25 cellular contexts compared by ENCODE assay signal in the genomic region with DNA sequence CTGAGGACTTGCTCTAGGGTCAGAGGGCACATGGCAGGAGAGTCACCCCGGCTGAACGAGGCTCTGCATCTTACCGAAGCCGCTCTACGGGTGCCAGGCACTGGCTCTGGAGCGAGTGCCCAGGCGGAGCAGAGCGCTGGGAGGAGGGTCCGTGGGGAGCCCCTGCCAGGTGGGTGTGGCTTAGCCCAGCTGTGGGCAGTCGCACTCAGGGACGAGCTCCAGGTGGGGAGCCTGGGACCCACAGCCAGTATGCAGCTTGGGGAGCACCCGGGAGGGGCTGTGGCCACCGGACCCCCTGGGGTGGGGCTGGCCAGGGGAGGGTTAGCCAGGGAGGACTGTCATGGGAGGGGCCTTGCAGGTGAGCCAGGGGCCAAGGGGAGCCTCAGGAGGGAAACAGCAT. TPM values are rescaled to one million over a fixed set of nuclear protein-coding genes. Genes with fewer than 3 reads are reported as not detected.
A peak's percentile ranks its signal among the peaks of the same experiment; 100 is the strongest.
DNase-seq lines count a peak whose midpoint lies in the region; ATAC-seq, FAIRE-seq and TF ChIP-seq lines count a peak whose summit lies in the region.
"Had no signal": no experiment of that assay in that cellular context is flagged by ENCODE, and none has a peak within 500 bp of the region (broad histone marks: within the 10 kb centered on the region; RNA-seq: fewer than 3 reads in every experiment).

No MANE protein-coding gene starts in this region.

- peak overlapping the region; percentile 99 for H3K4me2 ChIP-seq in PC-3 (ENCODE audit: low read length)

- H3K27ac ChIP-seq in PC-3 (ENCODE audit: low read length) (no peak overlapping the region), epithelial cell of prostate (peak overlapping the region; percentile 83), pancreas (peak overlapping the region; percentile 73 to 83 (median 74)), SJCRH30 (no peak overlapping the region)

- H3K4me1 ChIP-seq in PC-3 (ENCODE audit: insufficient read depth, low read length) (peaks cover 48% of the 10 kb centered on the region), pancreas (peaks cover 0 to 8% (median 6%) of the 10 kb centered on the region in 3 donors), SJCRH30 (peaks cover 10% of the 10 kb centered on the region; the same call in 1 of the 2 replicates)

- peaks cover 48% of the 10 kb centered on the region for H4K20me1 ChIP-seq in PC-3 (ENCODE audit: low read length)

- H3K27me3 ChIP-seq in H7 (ENCODE audit: control insufficient read depth, insufficient read depth, low read length) (no peaks in the 10 kb centered on the region), PC-3 (ENCODE audit: low read length) (no peaks in the 10 kb centered on the region), pancreas (no peaks in the 10 kb centered on the region), SJCRH30 (no peaks in the 10 kb centered on the region)
- H3K27me3 ChIP-seq: upper lobe of right lung had no signal

- no peak for TF ChIP-seq POLR2A in H54 (IDR thresholded peaks at IDR 0.05; ENCODE audit: low read depth, low read length)

- H3K9me2 ChIP-seq in PC-3 (replicated peaks; ENCODE audit: low read length): no peaks in the 10 kb centered on the region

- 64 to 70% methylated on average over 13 of the region's 13 CpGs for WGBS in pancreas, 2 donors

- CTCF ChIA-PET in PC-3 (lab: Charles Lee): interaction anchor here (1.0 kb wide), 1 partner anchor 268 kb away, joined by 3 read pairs; no protein-coding TSS in a partner anchor

- TF ChIP-seq CTCF in PC-3 (conservative IDR thresholded peaks at IDR 0.05; ENCODE audit: low read depth, low read length): no peak
- TF ChIP-seq CTCF in pancreas (IDR thresholded peaks at IDR 0.05): no peak

- POLR2A ChIA-PET in PC-3 (lab: Charles Lee; ENCODE audit: unreplicated experiment): no interaction called here

- intact Hi-C loops in PC-3 (cut with micrococcal nuclease) (no loop called here), pancreas (cut with DNase I) (no loop called here)

- H3K4me3 ChIP-seq in H7 (ENCODE audit: insufficient read depth, low read depth, low read length): no peak overlapping the region
- H3K4me3 ChIP-seq in PC-3 (ENCODE audit: low read length): no peak overlapping the region
- H3K4me3 ChIP-seq in pancreas: peak overlapping the region in 1 of 4 donors; percentile 8
- H3K4me3 ChIP-seq in SJCRH30: no peak overlapping the region
- H3K4me3 ChIP-seq: HAP-1, prostate gland, upper lobe of right lung had no signal

- no TSS peak for BruUV-seq in PC-3 (replicated peaks; lab: Mats Ljungman, UMichigan)

- H2AFZ ChIP-seq in PC-3 (ENCODE audit: low read length): no peak overlapping the region

- H3K9me3 ChIP-seq in PC-3 (ENCODE audit: low read length): no peaks in the 10 kb centered on the region
- H3K9me3 ChIP-seq in pancreas: no peaks in the 10 kb centered on the region
- no peaks in the 10 kb centered on the region for H3K9me3 ChIP-seq in SJCRH30 (replicated peaks)
- H3K9me3 ChIP-seq: HAP-1, prostate gland, upper lobe of right lung had no signal

- no peak overlapping the region for H3K9ac ChIP-seq in PC-3 (ENCODE audit: low read length)

- FAIRE-seq in pancreas (lab: Jason Lieb, UNC) (no peak), H54 (lab: Jason Lieb, UNC) (no peak)
- FAIRE-seq: small intestine had no signal

- no peak for ATAC-seq in PC-3
- no peak for ATAC-seq in pancreas
- ATAC-seq: activated T-helper 17 cell treated with anti-CD3 and anti-CD28 coated beads, Interleukin-2, amount 50 U/mL, for 72 hours; natural killer cell treated with Interleukin-12 subunit alpha and Interleukin-12 subunit beta and Interleukin-15 and Interleukin-18, amount 100 ng/mL, for 72 hours; stimulated activated naive CD8-positive, alpha-beta T cell treated with anti-CD3 and anti-CD28 coated beads, Interleukin-15, Interleukin-2, amounts not matched to agents 100 U/mL and 50 U/mL, for 24 hours; upper lobe of right lung had no signal

- no peaks in the 10 kb centered on the region for H3F3A ChIP-seq in PC-3 (ENCODE audit: low read length, unreplicated experiment)

- peak; percentile 74 for DNase-seq in H7
- no peak for DNase-seq in PC-3
- no peak for DNase-seq in epithelial cell of prostate (ENCODE audit: low read depth, low spot score)
- DNase-seq in pancreas: peak in 1 of 6 donors; percentile 76
- DNase-seq in cerebellum (ENCODE audit: low spot score): no peak
- no peak for DNase-seq in SJCRH30
- no peak for DNase-seq in NCI-H526 (lab: John Stamatoyannopoulos, UW)
- no peak for DNase-seq in H54 (ENCODE audit: insufficient read length, low spot score)
- DNase-seq: activated CD4-positive, alpha-beta T cell treated with anti-CD3 and anti-CD28 coated beads, Interleukin-2, amount 10 ng/mL, durations not matched to agents 7 days and 5 days; activated naive CD8-positive, alpha-beta T cell treated with anti-CD3 and anti-CD28 coated beads, Interleukin-2, amount 10 ng/mL, durations not matched to agents 7 days and 5 days; dermis blood vessel endothelial cell; foreskin melanocyte; NCI-H1694; NCI-H2171 treated with DMSO at 0.1 percent for 48 hours; small intestine; stimulated activated naive CD8-positive, alpha-beta T cell treated with anti-CD3 and anti-CD28 coated beads, Interleukin-15, Interleukin-2, amounts not matched to agents 100 U/mL and 50 U/mL, for 24 hours; T-helper 2 cell; upper lobe of right lung had no signal

- H3K79me2 ChIP-seq in PC-3 (ENCODE audit: low read length): peaks cover 81% of the 10 kb centered on the region

- H3K36me3 ChIP-seq in H7 (replicated peaks; ENCODE audit: control insufficient read depth, insufficient read depth, low read length): peaks cover 1% of the 10 kb centered on the region
- peaks cover 46% of the 10 kb centered on the region for H3K36me3 ChIP-seq in PC-3 (ENCODE audit: low read depth, low read length)
- no peaks in the 10 kb centered on the region for H3K36me3 ChIP-seq in pancreas
- H3K36me3 ChIP-seq in SJCRH30: no peaks in the 10 kb centered on the region
- H3K36me3 ChIP-seq: prostate gland, upper lobe of right lung had no signal

RNA-seq across cellular contexts. Expression of gene AGRN, which starts 3.8 kb away (rescaled TPM):
- 126 and 130 TPM in 2 replicates for total RNA-seq in H7 (2014; rRNA removed; shearing (Covaris generic))
- total RNA-seq in PC-3 (2014; rRNA removed) (273 and 377 TPM in 2 replicates), pancreas (100 to 1,000 TPM in 1 of 6 donors, 10 to 100 TPM in 5; 40.5 to 107 (median 64.0) TPM), cerebellum (71.5 TPM)
- 100 to 1,000 TPM in 1 of 2 donors, 10 to 100 TPM in 1; 94.7 to 166 TPM for polyA plus RNA-seq in pancreas
- 10.4 and 13.7 TPM in 2 replicates for total RNA-seq in SJCRH30 (2014; rRNA removed; shearing (Covaris generic))

RNA-seq across cellular contexts. Expression of gene ISG15, which starts 10.4 kb away (rescaled TPM):
- 110 and 124 TPM in 2 replicates for total RNA-seq in H7 (2014; rRNA removed; shearing (Covaris generic))
- total RNA-seq in PC-3 (2014; rRNA removed) (749 and 758 TPM in 2 replicates), pancreas (10 to 100 TPM in 2 of 6 donors, 1 to 10 TPM in 4; 4.3 to 19.4 (median 6.6) TPM), cerebellum (10.3 TPM)
- 10 to 100 TPM; 25.9 to 45.0 TPM for polyA plus RNA-seq in pancreas
- 5.1 and 12.6 TPM in 2 replicates for total RNA-seq in SJCRH30 (2014; rRNA removed; shearing (Covaris generic))

RNA-seq across cellular contexts. Expression of gene HES4, which starts 23.8 kb away (rescaled TPM):
- 11.3 and 17.5 TPM in 2 replicates for total RNA-seq in H7 (2014; rRNA removed; shearing (Covaris generic))
- 233 and 379 TPM in 2 replicates for total RNA-seq in PC-3 (2014; rRNA removed)
- 10 to 100 TPM; 13.2 to 29.4 (median 21.3) TPM for total RNA-seq in pancreas
- 10 to 100 TPM; 31.9 to 46.4 TPM for polyA plus RNA-seq in pancreas
- 14.9 TPM for total RNA-seq in cerebellum
- 15.3 and 15.9 TPM in 2 replicates for total RNA-seq in SJCRH30 (2014; rRNA removed; shearing (Covaris generic))
- total RNA-seq: natural killer cell treated with Interleukin-12 subunit alpha and Interleukin-12 subunit beta and Interleukin-15 and Interleukin-18, amount 100 ng/mL, for 72 hours had no signal
- polyA plus RNA-seq: IgD-negative memory B cell had no signal

RNA-seq across cellular contexts. Expression of gene PERM1, which starts 41.8 kb away (rescaled TPM):
- not detected in 2 replicates for total RNA-seq in H7 (2014; rRNA removed; shearing (Covaris generic))
- total RNA-seq in PC-3 (2014; rRNA removed): 0.47 and 1.1 TPM in 2 replicates
- under 1 TPM in 2 of 6 donors, not detected in 4; 0.04 to 0.32 TPM for total RNA-seq in pancreas
- under 1 TPM; 0.15 to 0.35 TPM for polyA plus RNA-seq in pancreas
- total RNA-seq in cerebellum: 0.18 TPM
- total RNA-seq in SJCRH30 (2014; rRNA removed; shearing (Covaris generic)): 0.13 TPM in 1 of 2 replicates, not detected in the other
- total RNA-seq: activated CD4-positive, alpha-beta T cell treated with anti-CD3 and anti-CD28 coated beads, Interleukin-2, amount 10 ng/mL, durations not matched to agents 7 days and 5 days; activated naive CD8-positive, alpha-beta T cell treated with anti-CD3 and anti-CD28 coated beads, Interleukin-2, amount 10 ng/mL, durations not matched to agents 7 days and 5 days; activated T-helper 17 cell treated with anti-CD3 and anti-CD28 coated beads, Interleukin-2, amount 50 U/mL, for 72 hours; dermis blood vessel endothelial cell; kidney epithelial cell; natural killer cell treated with Interleukin-12 subunit alpha and Interleukin-12 subunit beta and Interleukin-15 and Interleukin-18, amount 100 ng/mL, for 72 hours had no signal
- polyA plus RNA-seq: IgD-negative memory B cell had no signal

RNA-seq across cellular contexts. Expression of gene RNF223, which starts 50.4 kb away (rescaled TPM):
- total RNA-seq in H7 (2014; rRNA removed; shearing (Covaris generic)): not detected in 2 replicates
- total RNA-seq in PC-3 (2014; rRNA removed) (147 and 171 TPM in 2 replicates), pancreas (under 1 TPM in 4 of 6 donors, not detected in 2; 0.12 to 0.37 (median 0.16) TPM), cerebellum (not detected)
- polyA plus RNA-seq in pancreas: under 1 TPM; 0.05 to 0.34 TPM
- not detected in 2 replicates for total RNA-seq in SJCRH30 (2014; rRNA removed; shearing (Covaris generic))
- total RNA-seq: activated CD4-positive, alpha-beta T cell treated with anti-CD3 and anti-CD28 coated beads, Interleukin-2, amount 10 ng/mL, durations not matched to agents 7 days and 5 days; activated naive CD8-positive, alpha-beta T cell treated with anti-CD3 and anti-CD28 coated beads, Interleukin-2, amount 10 ng/mL, durations not matched to agents 7 days and 5 days; activated T-helper 17 cell treated with anti-CD3 and anti-CD28 coated beads, Interleukin-2, amount 50 U/mL, for 72 hours; dermis blood vessel endothelial cell; natural killer cell treated with Interleukin-12 subunit alpha and Interleukin-12 subunit beta and Interleukin-15 and Interleukin-18, amount 100 ng/mL, for 72 hours; SK-MEL-5 had no signal
- polyA plus RNA-seq: IgD-negative memory B cell had no signal

Comparison
In these comparisons a context has a peak if more than half of its experiments do, and no peak if none do; other contexts are left out.
1. H3K27ac ChIP-seq: peak in epithelial cell of prostate (single experiment) and pancreas (4 of 4); none in PC-3 (single experiment) and SJCRH30 (single experiment).